1 cellular context compared by ENCODE assay signal in genomic region chr22:27242917-27243589, GRCh38.
TF ChIP-seq lines count a peak whose summit lies in the region.

No MANE protein-coding gene starts in this region.

TF ChIP-seq in GM23338, 12 proteins besides CTCF, POLR2A, EP300 and RAD21 (continued from another document):
- TF ChIP-seq ZNF462 (CRISPR knock-in tag; IDR thresholded peaks at IDR 0.05) (no peak), ZNF331 (CRISPR knock-in tag; IDR thresholded peaks at IDR 0.05; ENCODE audit: low read depth) (no peak), EZH2 (IDR thresholded peaks at IDR 0.05; ENCODE audit: low read depth, unreplicated experiment) (no peak)
